ENCODE assay signal across 8 cellular contexts in the genomic region with DNA sequence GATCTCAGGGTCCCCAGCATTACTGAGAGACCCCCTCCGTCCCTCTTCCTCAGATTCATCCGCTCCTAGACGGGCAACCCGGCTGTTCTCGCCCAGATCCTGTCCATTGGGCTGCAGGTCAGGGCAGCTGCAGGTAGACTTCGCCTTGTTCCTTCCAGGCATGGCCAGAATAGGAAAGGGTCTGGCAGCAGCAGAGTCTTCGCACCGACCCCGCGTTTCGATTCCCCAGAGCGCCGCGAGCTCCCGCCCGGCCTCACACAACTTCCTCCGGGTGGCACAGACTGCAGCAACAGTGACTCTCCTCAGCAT. TPM values are rescaled to one million over a fixed set of nuclear protein-coding genes. Genes with fewer than 3 reads are reported as not detected.
DNase-seq lines count a peak whose midpoint lies in the region; ATAC-seq and TF ChIP-seq lines count a peak whose summit lies in the region.

No MANE protein-coding gene starts in this region.

- no peak overlapping the region for H3K4me3 Mint-ChIP-seq in endodermal cell

- no peaks in the 10 kb centered on the region for H3K9me3 ChIP-seq in endodermal cell (ENCODE audit: control insufficient read depth, low read length)

- H3K4me3 ChIP-seq in endodermal cell (ENCODE audit: low read length) (peak overlapping the region; percentile 95), retinal pigment epithelial cell (ENCODE audit: low read length) (peak overlapping the region; percentile 97)

- 0% methylated on average over 10 to 17 of the region's 17 CpGs for WGBS in endodermal cell (ENCODE audit: insufficient coverage in 1 of 2, insufficient read length in 1 of 2), 2 experiments

- H3K36me3 Mint-ChIP-seq in endodermal cell (ENCODE audit: low read depth): peaks cover 7% of the 10 kb centered on the region

- intact Hi-C loops in sciatic nerve (cut with DNase I): no loop called here

- DNase-seq in endodermal cell (no peak), retinal pigment epithelial cell (ENCODE audit: low read depth) (peak; percentile 9), sciatic nerve (ENCODE audit: low spot score) (no peak), DMS 273 treated with DMSO at 0.1 percent for 48 hours (lab: John Stamatoyannopoulos, UW) (no peak), germinal center (ENCODE audit: low spot score) (no peak)

- TF ChIP-seq CTCF in endodermal cell (conservative IDR thresholded peaks at IDR 0.05): no peak
- no peak for TF ChIP-seq CTCF in retinal pigment epithelial cell (conservative IDR thresholded peaks at IDR 0.05; ENCODE audit: low read depth, low read length)

- no peaks in the 10 kb centered on the region for H3K4me1 ChIP-seq in endodermal cell (ENCODE audit: control insufficient read depth, insufficient read depth, low read length)

- H3K36me3 ChIP-seq in endodermal cell (ENCODE audit: control insufficient read depth, insufficient read depth, low read length): peaks cover 3% of the 10 kb centered on the region

- H3K27me3 Mint-ChIP-seq in endodermal cell (ENCODE audit: insufficient read depth): peaks cover 13% of the 10 kb centered on the region

- peaks cover 27% of the 10 kb centered on the region for H3K27me3 ChIP-seq in endodermal cell (ENCODE audit: control insufficient read depth, insufficient read depth, low read length, poor library complexity, severe bottlenecking)

- peak overlapping the region; percentile 95 for H3K27ac ChIP-seq in endodermal cell (ENCODE audit: low read depth, low read length)

- peak overlapping the region; percentile 95 for H3K9ac ChIP-seq in endodermal cell (ENCODE audit: extremely low read depth, low read length, poor library complexity, severe bottlenecking)

- H3K9me3 Mint-ChIP-seq in endodermal cell: no peaks in the 10 kb centered on the region

- ATAC-seq in GM19023 (IDR thresholded peaks at IDR 0.05; ENCODE audit: unreplicated experiment) (peak; percentile 29), HG03432 (IDR thresholded peaks at IDR 0.05; ENCODE audit: unreplicated experiment) (peak; percentile 29), sciatic nerve (no peak), HG03108 (IDR thresholded peaks at IDR 0.05; ENCODE audit: unreplicated experiment) (no peak)

- H3K27ac Mint-ChIP-seq in endodermal cell: no peak overlapping the region

- H3K4me1 Mint-ChIP-seq in endodermal cell: peaks cover 11% of the 10 kb centered on the region

RNA-seq across cellular contexts. Expression of a gene that starts 0.3 kb away (rescaled TPM):
- total RNA-seq in endodermal cell (100 to 1,000 TPM; 160 to 202 TPM), sciatic nerve (161 TPM)
- 136 TPM for polyA plus RNA-seq in endodermal cell (2013, experiment 1 of 2)
- polyA plus RNA-seq in endodermal cell (2013, experiment 2 of 2): 131 TPM

Comparison
In these comparisons a context has a peak if more than half of its experiments do, and no peak if none do; other contexts are left out.
1. ATAC-seq: peak in GM19023 (single experiment) and HG03432 (single experiment); none in sciatic nerve (single experiment) and HG03108 (single experiment).